In genomic region chr22:33272180-33272579, GRCh38 we compare ENCODE assay signal across 11 cellular contexts.
DNase-seq lines count a peak whose midpoint lies in the region; ATAC-seq and TF ChIP-seq lines count a peak whose summit lies in the region.
"Had no signal": no experiment of that assay in that cellular context is flagged by ENCODE, and none has a peak within 500 bp of the region (broad histone marks: within the 10 kb centered on the region; RNA-seq: fewer than 3 reads in every experiment).

No MANE protein-coding gene starts in this region.

- H3K4me1 ChIP-seq in left ventricle myocardium inferior: peaks cover 42% of the 10 kb centered on the region

- no peaks in the 10 kb centered on the region for H3K9me3 ChIP-seq in left ventricle myocardium inferior (replicated peaks)

- DNase-seq in epithelial cell of proximal tubule (ENCODE audit: low read depth) (peak; percentile 41), GM19240 (ENCODE audit: insufficient read length, low spot score) (no peak), left ventricle myocardium inferior (no peak), islet precursor cell (no peak), NCI-H2107 (lab: John Stamatoyannopoulos, UW) (no peak)
- DNase-seq: NCI-H1436 treated with DMSO at 0.1 percent for 48 hours; stimulated activated CD4-positive, alpha-beta T cell treated with anti-CD3 and anti-CD28 coated beads, Interleukin-4, amount 100 ng/mL, for 24 hours had no signal

- TF ChIP-seq POLR2A in GM18505 (IDR thresholded peaks at IDR 0.05; ENCODE audit: borderline replicate concordance, extremely low read depth, insufficient read depth, insufficient read length): no peak

- TF ChIP-seq CTCF in epithelial cell of proximal tubule (conservative IDR thresholded peaks at IDR 0.05; ENCODE audit: low read depth, low read length): no peak
- TF ChIP-seq CTCF in left ventricle myocardium inferior (IDR thresholded peaks at IDR 0.05; ENCODE audit: borderline replicate concordance): no peak

- no peak overlapping the region for H3K4me3 ChIP-seq in epithelial cell of proximal tubule (ENCODE audit: low read depth, low read length)
- no peak overlapping the region for H3K4me3 ChIP-seq in left ventricle myocardium inferior
- H3K4me3 ChIP-seq: lung had no signal

- H3K27ac ChIP-seq in left ventricle myocardium inferior (replicated peaks): no peak overlapping the region

- no peaks in the 10 kb centered on the region for H3K27me3 ChIP-seq in left ventricle myocardium inferior (ENCODE audit: low read depth)

- ATAC-seq in GM18505 (IDR thresholded peaks at IDR 0.05; ENCODE audit: unreplicated experiment): peak; percentile 28
- peak; percentile 14 for ATAC-seq in GM21576 (IDR thresholded peaks at IDR 0.05; ENCODE audit: unreplicated experiment)
- ATAC-seq in HG03280 (IDR thresholded peaks at IDR 0.05; ENCODE audit: unreplicated experiment): peak; percentile 8

- peaks cover 34% of the 10 kb centered on the region for H3K36me3 ChIP-seq in left ventricle myocardium inferior

- intact Hi-C loops in left ventricle myocardium inferior (cut with micrococcal nuclease): no loop called here
